Comparison of ENCODE assay signal across 12 cellular contexts in the genomic region with DNA sequence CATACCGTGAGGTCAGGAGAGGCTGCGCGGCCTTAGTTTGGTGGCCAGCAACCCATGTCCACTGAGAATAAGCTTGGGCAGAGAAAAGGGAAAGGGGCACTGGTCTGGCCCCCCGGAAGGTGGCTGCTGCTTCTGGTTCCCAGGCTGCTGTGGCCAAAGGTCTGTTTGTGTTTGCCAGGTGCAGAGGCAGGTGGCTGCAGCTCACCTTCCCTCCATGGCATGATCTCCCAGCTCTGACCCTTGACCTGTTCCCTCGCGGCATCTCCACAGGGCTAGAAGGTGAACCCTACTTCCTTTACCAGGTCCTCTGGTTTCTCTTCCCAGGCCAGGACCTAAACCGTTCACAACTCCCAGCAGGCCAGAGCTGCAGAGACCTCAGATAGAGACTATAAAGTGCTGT. TPM values are rescaled to one million over a fixed set of nuclear protein-coding genes. Genes with fewer than 3 reads are reported as not detected.
DNase-seq lines count a peak whose midpoint lies in the region; TF ChIP-seq lines count a peak whose summit lies in the region.
"Had no signal": no experiment of that assay in that cellular context is flagged by ENCODE, and none has a peak within 500 bp of the region (broad histone marks: within the 10 kb centered on the region; RNA-seq: fewer than 3 reads in every experiment).

No MANE protein-coding gene starts in this region.

- intact Hi-C loops in dorsolateral prefrontal cortex (cut with DNase I), result loop anchor here (5.0 to 10.0 kb wide), 4 partner anchors 34 to 424 kb away; a partner anchor contains a TSS

- peak overlapping the region in 30 of 59 donors; percentile 21 to 92 (median 80) for H3K27ac ChIP-seq in dorsolateral prefrontal cortex
- peak overlapping the region; percentile 98 for H3K27ac ChIP-seq in neutrophil
- H3K27ac ChIP-seq: 22Rv1 had no signal

- peak overlapping the region; percentile 94 to 99 (median 96) for H3K27ac Mint-ChIP-seq in IgD-negative memory B cell

- no peaks in the 10 kb centered on the region for H3K9me3 Mint-ChIP-seq in IgD-negative memory B cell

- H3K4me3 Mint-ChIP-seq in IgD-negative memory B cell, result peak overlapping the region in 3 of 4 donors; percentile 45 to 93 (median 93)

- no peak overlapping the region for H3K4me3 ChIP-seq in dorsolateral prefrontal cortex
- no peak overlapping the region for H3K4me3 ChIP-seq in neutrophil (ENCODE audit: low read depth in 1 of 2, low read length in 1 of 2)
- H3K4me3 ChIP-seq: prostate gland, thoracic aorta had no signal

- no peaks in the 10 kb centered on the region for H3K27me3 Mint-ChIP-seq in IgD-negative memory B cell

- peak; percentile 72 for DNase-seq in DMS53 (lab: John Stamatoyannopoulos, UW)
- DNase-seq in DMS53 treated with DMSO at 0.1 percent for 48 hours (lab: John Stamatoyannopoulos, UW; ENCODE audit: unreplicated experiment), result no peak
- DNase-seq in dorsolateral prefrontal cortex, result no peak
- no peak for DNase-seq in H4 (ENCODE audit: low spot score)
- DNase-seq in NCI-H526 treated with DMSO at 0.1 percent for 48 hours (lab: John Stamatoyannopoulos, UW), result no peak
- no peak for DNase-seq in SW480 (ENCODE audit: low spot score)
- DNase-seq: mesendoderm had no signal

- H3K36me3 Mint-ChIP-seq in IgD-negative memory B cell, result peaks cover 2% of the 10 kb centered on the region

- H3K27me3 ChIP-seq in dorsolateral prefrontal cortex (no peaks in the 10 kb centered on the region), neutrophil (no peaks in the 10 kb centered on the region)

- no peaks in the 10 kb centered on the region for H3K9me3 ChIP-seq in neutrophil
- H3K9me3 ChIP-seq: prostate gland, thoracic aorta had no signal

- H3K4me1 Mint-ChIP-seq in IgD-negative memory B cell, result peaks cover 17 to 30% (median 23%) of the 10 kb centered on the region in 3 donors

- TF ChIP-seq CTCF in dorsolateral prefrontal cortex (IDR thresholded peaks at IDR 0.05 in 54 of 56, conservative IDR thresholded peaks at IDR 0.05 in 2 of 56; ENCODE audit: low read depth in 1 of 56, partially characterized antibody in 56 of 56), result no peak
- no peak for TF ChIP-seq CTCF in neutrophil (IDR thresholded peaks at IDR 0.05)

- H3K36me3 ChIP-seq in neutrophil, result peaks cover 14% of the 10 kb centered on the region
- H3K36me3 ChIP-seq: prostate gland had no signal

- H3K4me1 ChIP-seq in neutrophil (ENCODE audit: control insufficient read depth in 1 of 2, insufficient read depth in 1 of 2, low read depth in 1 of 2, low read length in 1 of 2), result peaks cover 54 to 59% of the 10 kb centered on the region in 2 experiments

RNA-seq across cellular contexts. Expression of a gene that starts 13.8 kb away (rescaled TPM):
- polyA plus RNA-seq in IgD-negative memory B cell, result 27.0 TPM
- 10 to 100 TPM; 19.3 to 39.4 (median 29.9) TPM for total RNA-seq in dorsolateral prefrontal cortex
- total RNA-seq in H4 (2014; rRNA removed; shearing (Covaris generic)), result 13.3 and 18.5 TPM in 2 replicates

RNA-seq across cellular contexts. Expression of a gene that starts 21.0 kb away (rescaled TPM):
- not detected for polyA plus RNA-seq in IgD-negative memory B cell
- total RNA-seq in dorsolateral prefrontal cortex, result 10 to 100 TPM in 41 of 120 experiments, 1 to 10 TPM in 79; 2.2 to 25.3 (median 7.9) TPM
- 0.10 TPM in 1 of 2 replicates, not detected in the other for total RNA-seq in H4 (2014; rRNA removed; shearing (Covaris generic))

RNA-seq across cellular contexts. Expression of a gene that starts 34.1 kb away (rescaled TPM):
- polyA plus RNA-seq in IgD-negative memory B cell, result not detected
- total RNA-seq in dorsolateral prefrontal cortex, result 1 to 10 TPM in 113 of 120 experiments, under 1 TPM in 7; 0.46 to 6.2 (median 2.5) TPM
- total RNA-seq in H4 (2014; rRNA removed; shearing (Covaris generic)), result 0.41 TPM in 1 of 2 replicates, not detected in the other
- total RNA-seq: thoracic aorta had no signal

RNA-seq across cellular contexts. Expression of a gene that starts 45.2 kb away (rescaled TPM):
- 0.84 TPM for polyA plus RNA-seq in IgD-negative memory B cell
- 10 to 100 TPM in 48 of 120 experiments, 1 to 10 TPM in 72; 2.8 to 19.8 (median 9.3) TPM for total RNA-seq in dorsolateral prefrontal cortex
- total RNA-seq in H4 (2014; rRNA removed; shearing (Covaris generic)), result 28.0 and 35.4 TPM in 2 replicates
